In the genomic region with DNA sequence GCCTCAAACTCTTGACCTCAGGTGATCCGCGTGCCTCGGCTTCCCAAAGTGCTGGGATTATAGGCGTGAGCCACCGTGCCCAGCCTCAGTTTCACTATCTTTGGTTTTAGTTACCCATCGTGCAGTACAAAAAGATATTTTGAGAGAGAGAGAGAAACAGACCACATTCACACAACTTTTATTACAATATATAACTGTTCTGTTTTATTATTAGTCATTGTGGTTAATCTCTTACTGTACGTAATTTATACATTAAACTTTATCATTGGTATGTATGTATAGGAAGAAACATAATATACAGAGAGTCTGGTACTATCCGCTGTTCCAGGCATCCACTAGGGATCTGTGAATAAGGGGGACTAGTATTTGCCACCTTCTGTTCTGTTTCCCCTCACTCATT, we compare ENCODE assay signal across 21 cellular contexts. TPM values are rescaled to one million over a fixed set of nuclear protein-coding genes. Genes with fewer than 3 reads are reported as not detected.
DNase-seq lines count a peak whose midpoint lies in the region; ATAC-seq, FAIRE-seq and TF ChIP-seq lines count a peak whose summit lies in the region.
"Had no signal": no experiment of that assay in that cellular context is flagged by ENCODE, and none has a peak within 500 bp of the region (broad histone marks: within the 10 kb centered on the region; RNA-seq: fewer than 3 reads in every experiment).

No MANE protein-coding gene starts in this region.

- peaks cover 54% of the 10 kb centered on the region for H3K36me3 Mint-ChIP-seq in activated naive CD4-positive, alpha-beta T cell treated with anti-CD3 and anti-CD28 coated beads, Interleukin-2, amount 10 ng/mL, durations not matched to agents 7 days and 5 days
- H3K36me3 Mint-ChIP-seq in T-cell = peaks cover 35% of the 10 kb centered on the region
- peaks cover 50% of the 10 kb centered on the region for H3K36me3 Mint-ChIP-seq in MCF 10A (ENCODE audit: insufficient read depth, unreplicated experiment)

- no peak for FAIRE-seq in GM12878 (lab: Jason Lieb, UNC)
- FAIRE-seq: keratinocyte had no signal

- H3K27ac Mint-ChIP-seq in activated naive CD4-positive, alpha-beta T cell treated with anti-CD3 and anti-CD28 coated beads, Interleukin-2, amount 10 ng/mL, durations not matched to agents 7 days and 5 days = peak overlapping the region; percentile 99
- H3K27ac Mint-ChIP-seq in T-cell (peak overlapping the region; percentile 94 to 98), MCF 10A (ENCODE audit: low read depth, unreplicated experiment) (no peak overlapping the region)

- no peaks in the 10 kb centered on the region for H3K27me3 Mint-ChIP-seq in activated naive CD4-positive, alpha-beta T cell treated with anti-CD3 and anti-CD28 coated beads, Interleukin-2, amount 10 ng/mL, durations not matched to agents 7 days and 5 days
- no peaks in the 10 kb centered on the region for H3K27me3 Mint-ChIP-seq in T-cell
- H3K27me3 Mint-ChIP-seq in MCF 10A (ENCODE audit: insufficient read depth, unreplicated experiment) = no peaks in the 10 kb centered on the region

- no peak overlapping the region for H3K4me2 ChIP-seq in GM12878 (ENCODE audit: control insufficient read depth, insufficient read depth)

- no peak overlapping the region for H2AFZ ChIP-seq in GM12878 (ENCODE audit: control insufficient read depth, low read depth, low read length)
- H2AFZ ChIP-seq: GM23248 had no signal

- POLR2A ChIA-PET in T-cell (lab: Charles Lee) (no interaction called here), GM12878 (lab: Charles Lee) (no interaction called here), MCF 10A (lab: Yijun Ruan, JAX) (interaction anchor here (1.0 kb wide), 1 partner anchor 30 kb away, joined by 4 read pairs; a partner anchor contains a TSS)

- 72% methylated on average over 8 of the region's 8 CpGs for WGBS in GM12878 (ENCODE audit: insufficient coverage, insufficient replicate concordance, low lambda C conversion rate, missing lambda C conversion rate)

- no peaks in the 10 kb centered on the region for H4K20me1 ChIP-seq in GM12878 (ENCODE audit: control insufficient read depth, insufficient read depth)

- SMC1A ChIA-PET in GM12878 (lab: Charles Lee; ENCODE audit: uncharacterized antibody, unreplicated experiment) = interaction anchor here (1.3 kb wide), 1 partner anchor 18 kb away, joined by 4 read pairs; no protein-coding TSS in a partner anchor

- no peak overlapping the region for H3K4me3 ChIP-seq in GM12878
- H3K4me3 ChIP-seq: adrenal gland, GM23248, ovary, thoracic aorta had no signal

- TF ChIP-seq RAD21 in GM12878 (IDR thresholded peaks at IDR 0.05; ENCODE audit: insufficient read depth, low read depth, low read length) = no peak

- peaks cover 56% of the 10 kb centered on the region for H3K4me1 ChIP-seq in GM12878 (ENCODE audit: control insufficient read depth, insufficient read depth, low read length)
- H3K4me1 ChIP-seq: Caco-2, foreskin keratinocyte had no signal

- DNase-seq in activated naive CD4-positive, alpha-beta T cell treated with anti-CD3 and anti-CD28 coated beads, Interleukin-2, amount 10 ng/mL, durations not matched to agents 7 days and 5 days = no peak
- DNase-seq in activated naive CD4-positive, alpha-beta T cell (lab: John Stamatoyannopoulos, UW) = no peak
- no peak for DNase-seq in T-cell
- no peak for DNase-seq in GM12878 (ENCODE audit: low read depth, low spot score)
- no peak for DNase-seq in GDM1 (lab: John Stamatoyannopoulos, UW)
- no peak for DNase-seq in MCF 10A (ENCODE audit: unreplicated experiment)
- no peak for DNase-seq in hippocampal formation (lab: John Stamatoyannopoulos, UW)
- DNase-seq: adrenal gland, Caco-2, foreskin keratinocyte, GM23248, hypothalamus, NCI-H1092, NCI-H2081 treated with DMSO at 0.1 percent for 48 hours, NCI-H510A, ovary, right cardiac atrium had no signal

- no peaks in the 10 kb centered on the region for H3K36me3 ChIP-seq in GM12878 (ENCODE audit: control insufficient read depth in 2 of 2, insufficient read depth in 2 of 2, low read length in 1 of 2)
- H3K36me3 ChIP-seq: adrenal gland, ovary, thoracic aorta had no signal

- H3K4me3 Mint-ChIP-seq in activated naive CD4-positive, alpha-beta T cell treated with anti-CD3 and anti-CD28 coated beads, Interleukin-2, amount 10 ng/mL, durations not matched to agents 7 days and 5 days = no peak overlapping the region
- H3K4me3 Mint-ChIP-seq in T-cell (peak overlapping the region; percentile 22 to 81 (median 38)), MCF 10A (ENCODE audit: unreplicated experiment) (no peak overlapping the region)

- no peak overlapping the region for H3K9ac ChIP-seq in GM12878 (ENCODE audit: control insufficient read depth, insufficient read depth, low read length)
- H3K9ac ChIP-seq: GM23248 had no signal

- H3K4me1 Mint-ChIP-seq in activated naive CD4-positive, alpha-beta T cell treated with anti-CD3 and anti-CD28 coated beads, Interleukin-2, amount 10 ng/mL, durations not matched to agents 7 days and 5 days = peaks cover 87% of the 10 kb centered on the region
- peaks cover 83 to 89% (median 88%) of the 10 kb centered on the region in 3 donors for H3K4me1 Mint-ChIP-seq in T-cell
- H3K4me1 Mint-ChIP-seq in MCF 10A (ENCODE audit: insufficient read depth, unreplicated experiment) = peaks cover 18% of the 10 kb centered on the region

- BruUV-seq in GM12878 (replicated peaks; lab: Mats Ljungman, UMichigan) (no TSS peak), MCF 10A (replicated peaks; lab: Mats Ljungman, UMichigan) (no TSS peak)

- TF ChIP-seq CTCF in GM12878 (IDR thresholded peaks at IDR 0.05 in 2 of 3, conservative IDR thresholded peaks at IDR 0.05 in 1 of 3; ENCODE audit: control insufficient read depth in 2 of 3, extremely low read depth in 1 of 3, insufficient read depth in 1 of 3, low read depth in 3 of 3, low read length in 3 of 3) (no peak), MCF 10A (IDR thresholded peaks at IDR 0.05; ENCODE audit: unreplicated experiment) (no peak)

- H3K9me3 Mint-ChIP-seq in activated naive CD4-positive, alpha-beta T cell treated with anti-CD3 and anti-CD28 coated beads, Interleukin-2, amount 10 ng/mL, durations not matched to agents 7 days and 5 days = no peaks in the 10 kb centered on the region
- no peaks in the 10 kb centered on the region for H3K9me3 Mint-ChIP-seq in T-cell
- H3K9me3 Mint-ChIP-seq in MCF 10A (ENCODE audit: unreplicated experiment) = no peaks in the 10 kb centered on the region

- CTCF ChIA-PET in activated naive CD4-positive, alpha-beta T cell treated with anti-CD3 and anti-CD28 coated beads, Interleukin-2, amount 10 ng/mL, durations not matched to agents 7 days and 5 days (lab: Charles Lee) = interaction anchor here (1.8 to 1.9 kb wide), 2 partner anchors 19 to 85 kb away, joined by 4 to 5 read pairs; no protein-coding TSS in a partner anchor
- CTCF ChIA-PET in T-cell (lab: Charles Lee) = no interaction called here
- CTCF ChIA-PET in GM12878 (lab: Yijun Ruan, JAX) = interaction anchor here (1.0 kb wide), 1 partner anchor 19 kb away, joined by 3 read pairs; no protein-coding TSS in a partner anchor
- CTCF ChIA-PET in MCF 10A (lab: Yijun Ruan, JAX) = interaction anchor here (0.7 to 1.3 kb wide), 4 partner anchors 9 to 418 kb away, joined by 3 read pairs; no protein-coding TSS in a partner anchor

- H3K27ac ChIP-seq in GM12878 (ENCODE audit: control insufficient read depth, insufficient read depth) = no peak overlapping the region
- H3K27ac ChIP-seq: foreskin keratinocyte, GM23248, ovary, thoracic aorta, VCaP had no signal

- TF ChIP-seq EP300 in GM12878 (IDR thresholded peaks at IDR 0.05; ENCODE audit: borderline replicate concordance in 1 of 2, control insufficient read depth in 1 of 2, low read depth in 2 of 2, low read length in 2 of 2) = no peak

- in situ Hi-C loops in GM12878 (cut with MboI) = no loop called here

- no peaks in the 10 kb centered on the region for H3K9me3 ChIP-seq in GM12878 (replicated peaks; ENCODE audit: control insufficient read depth, insufficient read depth, low read length)
- H3K9me3 ChIP-seq: adrenal gland, Caco-2, ovary, thoracic aorta had no signal

- ATAC-seq in T-cell (replicated peaks in 1 of 4) (no peak), GM12878 (no peak)
- ATAC-seq: foreskin keratinocyte, right cardiac atrium, Right ventricle myocardium inferior had no signal

- intact Hi-C loops in GM12878 (cut with micrococcal nuclease; ENCODE audit: unreplicated experiment) = no loop called here
- intact Hi-C loops in MCF 10A (cut with micrococcal nuclease) = no loop called here

- RAD21 ChIA-PET in GM12878 (lab: Charles Lee; ENCODE audit: unreplicated experiment) = no interaction called here

- H3K27me3 ChIP-seq in GM12878 (replicated peaks in 1 of 2; ENCODE audit: control insufficient read depth in 2 of 2, insufficient read depth in 2 of 2, low read length in 1 of 2) = no peaks in the 10 kb centered on the region
- H3K27me3 ChIP-seq: adrenal gland, foreskin keratinocyte, ovary had no signal

- no peak for TF ChIP-seq POLR2A in GM12878 (IDR thresholded peaks at IDR 0.05; ENCODE audit: low read depth, low read length)

- no peaks in the 10 kb centered on the region; the same call in 1 of the 2 replicates for H3K79me2 ChIP-seq in GM12878 (ENCODE audit: control insufficient read depth, insufficient read depth, low read length)

TF ChIP-seq in GM12878, 131 proteins besides CTCF, POLR2A, EP300 and RAD21 (continues in another document):
- TF ChIP-seq PML (IDR thresholded peaks at IDR 0.05; ENCODE audit: low read length) (no peak), RUNX3 (IDR thresholded peaks at IDR 0.05; ENCODE audit: low read length) (peak; percentile 12; the same call in 1 of the 2 replicates), KDM1A (IDR thresholded peaks at IDR 0.05; ENCODE audit: borderline replicate concordance) (no peak), SMAD1 (IDR thresholded peaks at IDR 0.05; ENCODE audit: low read depth, partially characterized antibody) (no peak), ZNF217 (IDR thresholded peaks at IDR 0.05) (no peak)

RNA-seq across cellular contexts. Expression of a gene that starts 29.4 kb away (rescaled TPM):
- total RNA-seq in T-cell (10 to 100 TPM; 46.0 to 55.5 (median 47.6) TPM), GM12878 (2014; rRNA removed) (14.6 and 22.8 TPM in 2 replicates), GM12878 (2014; rRNA removed; fragmentation: Illumina TruSeq; extraction: Trizol) (17.1 and 18.6 TPM in 2 replicates), GM12878 (2021) (24.2 and 26.2 TPM in 2 replicates), MCF 10A (2022) (23.8 and 25.8 TPM in 2 replicates)
- 64.3 and 67.3 TPM in 2 replicates for total RNA-seq in GM12878 (2013; cell fraction: nucleolus; rRNA removed)
- polyA plus RNA-seq in GM12878 (2011; ENCODE audit: low read depth) = 7.1 TPM
- polyA plus RNA-seq in GM12878 (2011; rRNA removed) (23.2 and 30.9 TPM in 2 replicates), GM12878 (2014; fragmentation: Illumina TruSeq; extraction: Trizol) (11.7 and 21.2 TPM in 2 replicates), GM12878 (2014; fragmentation: Nextera tagmentation; extraction: Ambion mirVana) (10 to 100 TPM; 17.5 to 25.5 TPM), GM12878 (2014; rRNA removed) (24.8 and 26.5 TPM in 2 replicates), GM12878 (2016; fragmentation: Nextera tagmentation; extraction: Ambion mirVana) (10 to 100 TPM; 11.7 to 15.3 TPM)
- 32.8 and 45.3 TPM in 2 replicates for polyA plus RNA-seq in GM12878 (2011; cell fraction: cytosol; rRNA removed)
- polyA plus RNA-seq in GM12878 (2011; cell fraction: nucleus; rRNA removed) = 20.3 and 30.6 TPM in 2 replicates
- polyA plus RNA-seq in GM12878 (2012) = 10.2 and 12.2 TPM in 2 replicates
- 58.2 and 62.9 TPM in 2 replicates for polyA minus RNA-seq in GM12878 (2011; rRNA and poly(A)+ RNA removed)
- polyA minus RNA-seq in GM12878 (2011; cell fraction: cytosol; rRNA and poly(A)+ RNA removed) = 12.7 and 14.0 TPM in 2 replicates
- 15.8 and 40.9 TPM in 2 replicates for polyA minus RNA-seq in GM12878 (2011; cell fraction: nucleus; rRNA and poly(A)+ RNA removed)

Comparison
In these comparisons a context has a peak if more than half of its experiments do, and no peak if none do; other contexts are left out.
1. H3K4me3 Mint-ChIP-seq: peak in T-cell (3 of 3); none in activated naive CD4-positive, alpha-beta T cell treated with anti-CD3 and anti-CD28 coated beads, Interleukin-2, amount 10 ng/mL, durations not matched to agents 7 days and 5 days (single experiment) and MCF 10A (single experiment).
2. CTCF ChIA-PET loops: an anchor here in activated naive CD4-positive, alpha-beta T cell treated with anti-CD3 and anti-CD28 coated beads, Interleukin-2, amount 10 ng/mL, durations not matched to agents 7 days and 5 days (1.8 to 1.9 kb wide), GM12878 (1.0 kb wide) and MCF 10A (0.7 to 1.3 kb wide); none called in T-cell.